Comparison of ENCODE assay signal across 1 cellular context in the genomic region with DNA sequence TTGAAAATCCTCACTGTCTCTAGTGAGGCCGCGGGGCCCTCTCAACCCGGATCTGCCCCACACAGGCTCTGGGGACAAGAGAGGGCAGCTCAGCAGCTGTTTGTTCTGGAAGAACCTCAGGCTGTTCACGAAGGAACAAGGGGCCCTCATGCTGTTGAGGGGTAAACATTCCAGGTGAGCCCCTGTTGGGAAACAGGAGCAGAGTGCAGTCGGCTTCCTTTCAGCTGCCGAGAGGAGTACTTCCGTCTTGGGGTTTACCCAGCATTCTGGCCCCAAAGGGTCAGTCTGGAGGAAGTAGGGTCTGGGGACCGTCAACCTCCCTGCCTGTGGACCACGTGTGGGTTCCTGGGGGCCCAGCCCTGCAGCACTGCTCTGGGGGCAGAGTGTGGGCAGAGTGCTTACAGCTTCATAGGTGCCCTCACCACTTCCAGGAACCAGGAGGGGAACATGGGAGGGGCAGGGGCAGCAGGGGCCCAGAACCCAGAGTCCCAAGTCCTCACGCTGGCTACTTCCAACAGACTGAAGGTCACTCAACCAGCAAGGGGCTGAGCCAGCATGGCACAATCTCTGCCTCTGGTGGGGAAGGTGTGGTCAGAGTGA.
TF ChIP-seq lines count a peak whose summit lies in the region.

No MANE protein-coding gene starts in this region.

TF ChIP-seq in H1, 55 proteins besides CTCF, POLR2A, EP300 and RAD21:
- no peak for TF ChIP-seq NANOG (IDR thresholded peaks at IDR 0.05; ENCODE audit: insufficient read depth, low read depth, low read length, poor library complexity, severe bottlenecking)
